In genomic region chr5:109812698-109813097, GRCh38 we compare ENCODE assay signal across 26 cellular contexts.
DNase-seq lines count a peak whose midpoint lies in the region; ATAC-seq, FAIRE-seq and TF ChIP-seq lines count a peak whose summit lies in the region.
"Had no signal": no experiment of that assay in that cellular context is flagged by ENCODE, and none has a peak within 500 bp of the region (broad histone marks: within the 10 kb centered on the region; RNA-seq: fewer than 3 reads in every experiment).

No MANE protein-coding gene starts in this region.

- no peak overlapping the region for H3K4me3 ChIP-seq in mammary epithelial cell (replicated peaks in 1 of 3; ENCODE audit: insufficient read depth in 1 of 3, low read depth in 2 of 3, low read length in 3 of 3)
- H3K4me3 ChIP-seq in PC-3 (ENCODE audit: low read length) = no peak overlapping the region
- no peak overlapping the region for H3K4me3 ChIP-seq in bronchial epithelial cell (ENCODE audit: low read depth, low read length)
- no peak overlapping the region for H3K4me3 ChIP-seq in gastroesophageal sphincter
- no peak overlapping the region for H3K4me3 ChIP-seq in GM23338
- H3K4me3 ChIP-seq: A549, BLaER1 had no signal

- no peaks in the 10 kb centered on the region for H3F3A ChIP-seq in PC-3 (ENCODE audit: low read length, unreplicated experiment)
- no peaks in the 10 kb centered on the region for H3F3A ChIP-seq in GM23338 (replicated peaks; ENCODE audit: low read depth)

- H3K9me3 Mint-ChIP-seq in MCF 10A (ENCODE audit: unreplicated experiment) (peaks cover 8% of the 10 kb centered on the region), GM23338 (no peaks in the 10 kb centered on the region)
- H3K9me3 Mint-ChIP-seq: CD4-positive, CD25-positive, alpha-beta regulatory T cell had no signal

- POLR2A ChIA-PET in MCF 10A (lab: Yijun Ruan, JAX) (interaction anchor here (1.7 kb wide), 1 partner anchor 10 kb away, joined by 4 read pairs; no protein-coding TSS in a partner anchor), PC-3 (lab: Charles Lee; ENCODE audit: unreplicated experiment) (no interaction called here)

- no peak for TF ChIP-seq EP300 in gastroesophageal sphincter (IDR thresholded peaks at IDR 0.05)

- CTCF ChIA-PET in mammary epithelial cell (lab: Charles Lee; ENCODE audit: low non-redundant PET) (no interaction called here), MCF 10A (lab: Yijun Ruan, JAX) (interaction anchor here (0.6 kb wide), 1 partner anchor 108 kb away, joined by 3 read pairs; no protein-coding TSS in a partner anchor), PC-3 (lab: Charles Lee) (no interaction called here)

- H3K4me3 Mint-ChIP-seq in MCF 10A (ENCODE audit: unreplicated experiment) (no peak overlapping the region), GM23338 (no peak overlapping the region)
- H3K4me3 Mint-ChIP-seq: CD14-positive monocyte; CD4-positive, alpha-beta memory T cell; CD4-positive, CD25-positive, alpha-beta regulatory T cell; CD8-positive, alpha-beta memory T cell had no signal

- H3K9me2 ChIP-seq in PC-3 (replicated peaks; ENCODE audit: low read length) = no peaks in the 10 kb centered on the region
- H3K9me2 ChIP-seq in GM23338 (ENCODE audit: insufficient read depth) = no peaks in the 10 kb centered on the region

- dilution Hi-C loops in mammary epithelial cell (cut with HindIII; ENCODE audit: low sequenced_read_pairs) = no loop called here

- DNase-seq in mammary epithelial cell (no peak), MCF 10A (ENCODE audit: unreplicated experiment) (no peak), PC-3 (no peak), bronchial epithelial cell (ENCODE audit: low read depth) (peak; percentile 15), ACHN (no peak), GM23338 (ENCODE audit: low spot score) (no peak)
- DNase-seq: BE2C; C1 segment of cervical spinal cord; CD4-positive, alpha-beta memory T cell; CD4-positive, CD25-positive, alpha-beta regulatory T cell; CD8-positive, alpha-beta memory T cell; COR-L47; DMS 273 treated with DMSO at 0.1 percent for 48 hours; DMS153; DMS53; DMS79; DND-41; EL; GF-D8 had no signal

- H3K27ac Mint-ChIP-seq in MCF 10A (ENCODE audit: low read depth, unreplicated experiment) (no peak overlapping the region), GM23338 (no peak overlapping the region)
- H3K27ac Mint-ChIP-seq: CD4-positive, CD25-positive, alpha-beta regulatory T cell had no signal

- H3K4me1 Mint-ChIP-seq in MCF 10A (ENCODE audit: insufficient read depth, unreplicated experiment) (no peaks in the 10 kb centered on the region), GM23338 (peaks cover 4% of the 10 kb centered on the region; the same call in 2 of the 3 replicates)
- H3K4me1 Mint-ChIP-seq: CD14-positive monocyte had no signal

- H3K27me3 ChIP-seq in mammary epithelial cell (ENCODE audit: insufficient read depth, low read length) (no peaks in the 10 kb centered on the region), PC-3 (ENCODE audit: low read length) (no peaks in the 10 kb centered on the region), bronchial epithelial cell (ENCODE audit: control insufficient read depth, insufficient read depth, low read length) (no peaks in the 10 kb centered on the region), gastroesophageal sphincter (no peaks in the 10 kb centered on the region), GM23338 (ENCODE audit: insufficient read depth) (no peaks in the 10 kb centered on the region)
- H3K27me3 ChIP-seq: BE2C, BLaER1 had no signal

- H3K36me3 Mint-ChIP-seq in MCF 10A (ENCODE audit: insufficient read depth, unreplicated experiment) (peaks cover 31% of the 10 kb centered on the region), GM23338 (ENCODE audit: low read depth) (peaks cover 15% of the 10 kb centered on the region; the same call in 2 of the 3 replicates)

- H3K4me2 ChIP-seq in mammary epithelial cell (ENCODE audit: insufficient read depth, low read depth, low read length) = peak overlapping the region; percentile 17
- no peak overlapping the region for H3K4me2 ChIP-seq in PC-3 (ENCODE audit: low read length)
- no peak overlapping the region for H3K4me2 ChIP-seq in GM23338
- H3K4me2 ChIP-seq: A549, BLaER1 had no signal

- intact Hi-C loops in mammary epithelial cell (cut with micrococcal nuclease) = no loop called here
- intact Hi-C loops in MCF 10A (cut with micrococcal nuclease) = no loop called here
- intact Hi-C loops in PC-3 (cut with micrococcal nuclease) = no loop called here

- 87% methylated on average over 2 of the region's 2 CpGs for WGBS in mammary epithelial cell (ENCODE audit: low coverage, missing lambda C conversion rate)
- 85 to 86% methylated on average over 2 of the region's 2 CpGs for WGBS in gastroesophageal sphincter (ENCODE audit: low coverage in 1 of 2), 2 donors

- TF ChIP-seq POLR2A in gastroesophageal sphincter (IDR thresholded peaks at IDR 0.05) = no peak

- H3K27ac ChIP-seq in mammary epithelial cell (ENCODE audit: insufficient read depth, low read depth, low read length) (no peak overlapping the region), PC-3 (ENCODE audit: low read length) (no peak overlapping the region), gastroesophageal sphincter (no peak overlapping the region), GM23338 (ENCODE audit: low read depth) (no peak overlapping the region)
- H3K27ac ChIP-seq: 22Rv1, A549, BLaER1 had no signal

- no peak overlapping the region for H3K9ac ChIP-seq in mammary epithelial cell (ENCODE audit: insufficient read depth, low read length)
- H3K9ac ChIP-seq in PC-3 (ENCODE audit: low read length) = no peak overlapping the region
- H3K9ac ChIP-seq: BLaER1 had no signal

- H3K36me3 ChIP-seq in mammary epithelial cell (ENCODE audit: insufficient read depth, low read length) (peaks cover 1% of the 10 kb centered on the region), PC-3 (ENCODE audit: low read depth, low read length) (no peaks in the 10 kb centered on the region), bronchial epithelial cell (ENCODE audit: control insufficient read depth, insufficient read depth, low read length) (peaks cover 1% of the 10 kb centered on the region), gastroesophageal sphincter (peaks cover 0 to 22% of the 10 kb centered on the region in 2 donors), GM23338 (ENCODE audit: insufficient read depth) (no peaks in the 10 kb centered on the region)
- H3K36me3 ChIP-seq: BE2C had no signal

- TF ChIP-seq CTCF in mammary epithelial cell (conservative IDR thresholded peaks at IDR 0.05 in 1 of 2, IDR thresholded peaks at IDR 0.05 in 1 of 2; ENCODE audit: extremely low read depth in 1 of 2, insufficient read depth in 1 of 2, low read depth in 1 of 2, low read length in 2 of 2) (no peak), MCF 10A (IDR thresholded peaks at IDR 0.05; ENCODE audit: unreplicated experiment) (no peak), PC-3 (conservative IDR thresholded peaks at IDR 0.05; ENCODE audit: low read depth, low read length) (no peak), bronchial epithelial cell (IDR thresholded peaks at IDR 0.05; ENCODE audit: insufficient read depth, low read length, severe bottlenecking) (no peak), gastroesophageal sphincter (IDR thresholded peaks at IDR 0.05) (no peak), GM23338 (conservative IDR thresholded peaks at IDR 0.05; ENCODE audit: low read depth in 2 of 2) (no peak)

- H3K9me3 ChIP-seq in mammary epithelial cell (replicated peaks; ENCODE audit: insufficient read depth, low read length) = no peaks in the 10 kb centered on the region
- no peaks in the 10 kb centered on the region for H3K9me3 ChIP-seq in PC-3 (ENCODE audit: low read length)
- H3K9me3 ChIP-seq in gastroesophageal sphincter = no peaks in the 10 kb centered on the region
- H3K9me3 ChIP-seq: A549, BE2C, BLaER1 had no signal

- peak; percentile 53; the same call in 1 of the 2 replicates for ATAC-seq in PC-3
- no peak for ATAC-seq in gastroesophageal sphincter
- no peak for ATAC-seq in GM23338
- ATAC-seq: A549 had no signal

- FAIRE-seq in bronchial epithelial cell (lab: Jason Lieb, UNC) = no peak
- FAIRE-seq: GM12891, GM19239 had no signal

- H3K4me1 ChIP-seq in mammary epithelial cell (ENCODE audit: insufficient read depth, low read length) = peaks cover 9% of the 10 kb centered on the region
- H3K4me1 ChIP-seq in PC-3 (ENCODE audit: insufficient read depth, low read length) = no peaks in the 10 kb centered on the region
- no peaks in the 10 kb centered on the region for H3K4me1 ChIP-seq in gastroesophageal sphincter
- no peaks in the 10 kb centered on the region for H3K4me1 ChIP-seq in GM23338 (ENCODE audit: insufficient read depth)
- H3K4me1 ChIP-seq: A549, BE2C, BLaER1 had no signal

- no peaks in the 10 kb centered on the region for H4K20me1 ChIP-seq in mammary epithelial cell (ENCODE audit: insufficient read depth, low read length)
- H4K20me1 ChIP-seq in PC-3 (ENCODE audit: low read length) = no peaks in the 10 kb centered on the region
- no peaks in the 10 kb centered on the region for H4K20me1 ChIP-seq in GM23338 (replicated peaks; ENCODE audit: insufficient read depth)
- H4K20me1 ChIP-seq: BLaER1 had no signal

- H3K79me2 ChIP-seq in mammary epithelial cell (ENCODE audit: insufficient read depth, low read length) (no peaks in the 10 kb centered on the region), PC-3 (ENCODE audit: low read length) (no peaks in the 10 kb centered on the region), GM23338 (replicated peaks; ENCODE audit: insufficient read depth) (no peaks in the 10 kb centered on the region)

- in situ Hi-C loops in mammary epithelial cell (cut with MboI; ENCODE audit: low sequenced_read_pairs in 2 of 2) = no loop called here
- in situ Hi-C loops in ACHN (cut with HindIII; ENCODE audit: low pct_ligation_motif_present, low pct_unique_long_range_greater_than_20kb, low sequenced_read_pairs) = no loop called here

- H3K27me3 Mint-ChIP-seq in MCF 10A (ENCODE audit: insufficient read depth, unreplicated experiment) = no peaks in the 10 kb centered on the region
- H3K27me3 Mint-ChIP-seq in GM23338 (ENCODE audit: insufficient read depth, low read depth, poor library complexity) = no peaks in the 10 kb centered on the region
- H3K27me3 Mint-ChIP-seq: CD4-positive, alpha-beta memory T cell; CD4-positive, CD25-positive, alpha-beta regulatory T cell; CD8-positive, alpha-beta memory T cell had no signal

- H2AFZ ChIP-seq in mammary epithelial cell (ENCODE audit: low read depth, low read length) (no peak overlapping the region), PC-3 (ENCODE audit: low read length) (no peak overlapping the region), GM23338 (no peak overlapping the region)

- no TSS peak for BruUV-seq in mammary epithelial cell (replicated peaks; lab: Mats Ljungman, UMichigan)
- no TSS peak for BruUV-seq in MCF 10A (replicated peaks; lab: Mats Ljungman, UMichigan)
- BruUV-seq in PC-3 (replicated peaks; lab: Mats Ljungman, UMichigan) = no TSS peak

TF ChIP-seq in GM23338, 12 proteins besides CTCF, POLR2A, EP300 and RAD21 (continues in another document):
- no peak for TF ChIP-seq CREB1 (CRISPR knock-in tag; IDR thresholded peaks at IDR 0.05; ENCODE audit: low read depth)
